15 cellular contexts compared by ENCODE assay signal in genomic region chr12:78002878-78003277, GRCh38.
DNase-seq lines count a peak whose midpoint lies in the region; ATAC-seq, FAIRE-seq and TF ChIP-seq lines count a peak whose summit lies in the region.
"Had no signal": no experiment of that assay in that cellular context is flagged by ENCODE, and none has a peak within 500 bp of the region (broad histone marks: within the 10 kb centered on the region; RNA-seq: fewer than 3 reads in every experiment).

No MANE protein-coding gene starts in this region.

- no peak for TF ChIP-seq CTCF in MCF 10A (IDR thresholded peaks at IDR 0.05; ENCODE audit: unreplicated experiment)
- TF ChIP-seq CTCF in breast epithelium (IDR thresholded peaks at IDR 0.05): no peak
- no peak; a peak in 1 of 6 replicates for TF ChIP-seq CTCF in GM12878 (IDR thresholded peaks at IDR 0.05 in 2 of 3, conservative IDR thresholded peaks at IDR 0.05 in 1 of 3; ENCODE audit: control insufficient read depth in 2 of 3, extremely low read depth in 1 of 3, insufficient read depth in 1 of 3, low read depth in 3 of 3, low read length in 3 of 3)

- H3K9me3 Mint-ChIP-seq in MCF 10A (ENCODE audit: unreplicated experiment): no peaks in the 10 kb centered on the region
- H3K9me3 Mint-ChIP-seq: activated naive CD8-positive, alpha-beta T cell treated with anti-CD3 and anti-CD28 coated beads, Interleukin-2, amount 50 U/mL, for 24 hours; H9 had no signal

- no peak for FAIRE-seq in GM12878 (lab: Jason Lieb, UNC)
- FAIRE-seq: GM19239, pancreas had no signal

- H3K4me2 ChIP-seq in GM12878 (ENCODE audit: control insufficient read depth, insufficient read depth): no peak overlapping the region

- no peaks in the 10 kb centered on the region for H3K36me3 ChIP-seq in breast epithelium
- no peaks in the 10 kb centered on the region for H3K36me3 ChIP-seq in GM12878 (ENCODE audit: control insufficient read depth in 2 of 2, insufficient read depth in 2 of 2, low read length in 1 of 2)
- H3K36me3 ChIP-seq: pancreas had no signal

- no peak overlapping the region for H3K9ac ChIP-seq in GM12878 (ENCODE audit: control insufficient read depth, insufficient read depth, low read length)

- H3K27ac Mint-ChIP-seq in MCF 10A (ENCODE audit: low read depth, unreplicated experiment): no peak overlapping the region
- H3K27ac Mint-ChIP-seq: activated naive CD8-positive, alpha-beta T cell treated with anti-CD3 and anti-CD28 coated beads, Interleukin-2, amount 50 U/mL, for 24 hours; CD4-positive, CD25-positive, alpha-beta regulatory T cell; H9 had no signal

- no peak overlapping the region for H3K4me3 ChIP-seq in breast epithelium
- no peak overlapping the region for H3K4me3 ChIP-seq in GM12878
- H3K4me3 ChIP-seq: pancreas had no signal

- BruUV-seq in MCF 10A (replicated peaks; lab: Mats Ljungman, UMichigan) (no TSS peak), GM12878 (replicated peaks; lab: Mats Ljungman, UMichigan) (no TSS peak)

- no peak for TF ChIP-seq EP300 in GM12878 (IDR thresholded peaks at IDR 0.05; ENCODE audit: borderline replicate concordance in 1 of 2, control insufficient read depth in 1 of 2, low read depth in 2 of 2, low read length in 2 of 2)

- CTCF ChIA-PET in MCF 10A (lab: Yijun Ruan, JAX) (interaction anchor here (0.6 to 1.9 kb wide), 3 partner anchors 74 to 339 kb away, joined by 4 to 6 read pairs (median 4); no protein-coding TSS in a partner anchor), GM12878 (lab: Yijun Ruan, JAX) (interaction anchor here (1.0 to 3.0 kb wide), 5 partner anchors 14 to 142 kb away, joined by 3 to 24 read pairs (median 5); no protein-coding TSS in a partner anchor)

- no peaks in the 10 kb centered on the region for H4K20me1 ChIP-seq in GM12878 (ENCODE audit: control insufficient read depth, insufficient read depth)

- H2AFZ ChIP-seq in GM12878 (ENCODE audit: control insufficient read depth, low read depth, low read length): no peak overlapping the region

- DNase-seq in MCF 10A (ENCODE audit: unreplicated experiment) (peak; percentile 4), breast epithelium (ENCODE audit: low spot score in 2 of 2) (no peak), NCI-H2171 (lab: John Stamatoyannopoulos, UW) (peak; percentile 4), GM12878 (ENCODE audit: low read depth, low spot score) (no peak), renal cortical epithelial cell (ENCODE audit: low read depth) (peak; percentile 30)
- DNase-seq: activated naive CD8-positive, alpha-beta T cell treated with anti-CD3 and anti-CD28 coated beads, Interleukin-2, amount 50 U/mL, for 24 hours; CD4-positive, CD25-positive, alpha-beta regulatory T cell; effector memory CD4-positive, alpha-beta T cell; H9; KBM-7; pancreas had no signal

- TF ChIP-seq POLR2A in breast epithelium (IDR thresholded peaks at IDR 0.05): no peak
- no peak for TF ChIP-seq POLR2A in GM12878 (IDR thresholded peaks at IDR 0.05; ENCODE audit: low read depth, low read length)

- no peak for ATAC-seq in GM12878
- no peak for ATAC-seq in GM18858 (IDR thresholded peaks at IDR 0.05; ENCODE audit: unreplicated experiment)
- ATAC-seq in HG03354 (IDR thresholded peaks at IDR 0.05; ENCODE audit: poor library complexity, severe bottlenecking, unreplicated experiment): no peak
- ATAC-seq in GM21737 (IDR thresholded peaks at IDR 0.05; ENCODE audit: unreplicated experiment): no peak
- ATAC-seq: activated naive CD8-positive, alpha-beta T cell treated with anti-CD3 and anti-CD28 coated beads, Interleukin-2, amount 50 U/mL, for 24 hours had no signal

- WGBS in GM12878 (ENCODE audit: insufficient coverage, insufficient replicate concordance, low lambda C conversion rate, missing lambda C conversion rate): 0% methylated on average over 1 of the region's 1 CpG

- H3K4me1 ChIP-seq in breast epithelium (no peaks in the 10 kb centered on the region), GM12878 (ENCODE audit: control insufficient read depth, insufficient read depth, low read length) (peaks cover 4% of the 10 kb centered on the region)
- H3K4me1 ChIP-seq: pancreas had no signal

- POLR2A ChIA-PET in MCF 10A (lab: Yijun Ruan, JAX) (interaction anchor here (0.9 kb wide), 1 partner anchor 102 kb away, joined by 3 read pairs; no protein-coding TSS in a partner anchor), GM12878 (lab: Charles Lee) (no interaction called here)

- H3K36me3 Mint-ChIP-seq in MCF 10A (ENCODE audit: insufficient read depth, unreplicated experiment): no peaks in the 10 kb centered on the region
- H3K36me3 Mint-ChIP-seq: CD4-positive, CD25-positive, alpha-beta regulatory T cell had no signal

- H3K4me1 Mint-ChIP-seq in MCF 10A (ENCODE audit: insufficient read depth, unreplicated experiment): no peaks in the 10 kb centered on the region
- H3K4me1 Mint-ChIP-seq: CD4-positive, CD25-positive, alpha-beta regulatory T cell; H9 had no signal

- RAD21 ChIA-PET in GM12878 (lab: Charles Lee; ENCODE audit: unreplicated experiment): interaction anchor here (0.9 to 1.9 kb wide), 3 partner anchors 115 to 118 kb away, joined by 4 to 7 read pairs (median 4); no protein-coding TSS in a partner anchor

- H3K27ac ChIP-seq in breast epithelium (no peak overlapping the region), GM12878 (ENCODE audit: control insufficient read depth, insufficient read depth) (no peak overlapping the region)
- H3K27ac ChIP-seq: pancreas had no signal

- TF ChIP-seq RAD21 in GM12878 (IDR thresholded peaks at IDR 0.05; ENCODE audit: insufficient read depth, low read depth, low read length): peak; percentile 36; the same call in 1 of the 2 replicates

- no peaks in the 10 kb centered on the region for H3K27me3 ChIP-seq in breast epithelium
- no peaks in the 10 kb centered on the region for H3K27me3 ChIP-seq in GM12878 (replicated peaks in 1 of 2; ENCODE audit: control insufficient read depth in 2 of 2, insufficient read depth in 2 of 2, low read length in 1 of 2)
- H3K27me3 ChIP-seq: pancreas had no signal

- H3K9me3 ChIP-seq in breast epithelium (no peaks in the 10 kb centered on the region), GM12878 (replicated peaks; ENCODE audit: control insufficient read depth, insufficient read depth, low read length) (no peaks in the 10 kb centered on the region)
- H3K9me3 ChIP-seq: pancreas had no signal

- no peaks in the 10 kb centered on the region for H3K79me2 ChIP-seq in GM12878 (ENCODE audit: control insufficient read depth, insufficient read depth, low read length)

- no peak overlapping the region for H3K4me3 Mint-ChIP-seq in MCF 10A (ENCODE audit: unreplicated experiment)
- H3K4me3 Mint-ChIP-seq: activated naive CD8-positive, alpha-beta T cell treated with anti-CD3 and anti-CD28 coated beads, Interleukin-2, amount 50 U/mL, for 24 hours; CD4-positive, CD25-positive, alpha-beta regulatory T cell; H9 had no signal

- SMC1A ChIA-PET in GM12878 (lab: Charles Lee; ENCODE audit: uncharacterized antibody, unreplicated experiment): interaction anchor here (1.0 to 2.4 kb wide), 4 partner anchors 88 to 119 kb away, joined by 3 to 16 read pairs (median 4); no protein-coding TSS in a partner anchor

- intact Hi-C loops in MCF 10A (cut with micrococcal nuclease) (no loop called here), breast epithelium (cut with DNase I; ENCODE audit: low total_unique reads) (no loop called here), GM12878 (cut with micrococcal nuclease; ENCODE audit: unreplicated experiment) (loop anchor here (10.0 kb wide), 1 partner anchor 1372 kb away; no protein-coding TSS in a partner anchor)

- H3K27me3 Mint-ChIP-seq in MCF 10A (ENCODE audit: insufficient read depth, unreplicated experiment): no peaks in the 10 kb centered on the region
- H3K27me3 Mint-ChIP-seq: activated naive CD8-positive, alpha-beta T cell treated with anti-CD3 and anti-CD28 coated beads, Interleukin-2, amount 50 U/mL, for 24 hours; CD4-positive, CD25-positive, alpha-beta regulatory T cell had no signal

- in situ Hi-C loops in GM12878 (cut with MboI): loop anchor here (5.0 kb wide), 1 partner anchor 119 kb away; no protein-coding TSS in a partner anchor

TF ChIP-seq in GM12878, 131 proteins besides CTCF, POLR2A, EP300 and RAD21 (continues in another document):
- no peak for TF ChIP-seq USF1 (IDR thresholded peaks at IDR 0.05; ENCODE audit: borderline replicate concordance, extremely low read length, insufficient read depth, low read depth, low read length)
- no peak for TF ChIP-seq CHD4 (IDR thresholded peaks at IDR 0.05)
- TF ChIP-seq SMAD5 (IDR thresholded peaks at IDR 0.05; ENCODE audit: low read depth): no peak
- TF ChIP-seq PRDM15 (CRISPR knock-in tag; IDR thresholded peaks at IDR 0.05): no peak
- TF ChIP-seq MEF2A (IDR thresholded peaks at IDR 0.05; ENCODE audit: insufficient read depth, low read depth, low read length): no peak
- no peak for TF ChIP-seq BRCA1 (IDR thresholded peaks at IDR 0.05; ENCODE audit: low read depth, low read length)

Comparison
In these comparisons a context has a peak if more than half of its experiments do, and no peak if none do; other contexts are left out.
1. DNase-seq: peak in MCF 10A (single experiment), NCI-H2171 (single experiment) and renal cortical epithelial cell (single experiment); none in breast epithelium (0 of 2) and GM12878 (single experiment).